In the genomic region with DNA sequence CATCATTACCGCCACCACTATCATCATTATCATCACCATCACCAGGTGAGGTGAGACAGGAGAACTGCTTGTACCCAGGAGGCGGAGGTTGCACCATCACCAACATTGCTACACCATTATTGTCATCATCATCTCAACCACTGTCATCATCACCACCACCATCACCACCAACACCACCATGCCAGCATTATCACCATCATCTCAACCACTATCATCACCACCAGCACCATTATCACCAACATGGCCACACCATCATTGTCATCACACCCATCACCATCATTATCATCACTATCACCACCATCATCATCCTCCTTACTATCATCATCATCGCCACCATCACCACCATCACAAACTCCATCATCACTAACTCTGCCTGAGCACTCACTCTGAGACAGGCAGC, we compare ENCODE assay signal across 3 cellular contexts.
TF ChIP-seq lines count a peak whose summit lies in the region.

No MANE protein-coding gene starts in this region.

TF ChIP-seq in HEK293, 187 proteins besides CTCF, POLR2A, EP300 and RAD21:
- TF ChIP-seq ZNF513 (tag by site-specific recombination; IDR thresholded peaks at IDR 0.05) (peak; percentile 73), ZNF324 (tag by site-specific recombination; IDR thresholded peaks at IDR 0.05) (no peak), ZNF391 (tag by site-specific recombination; IDR thresholded peaks at IDR 0.05; ENCODE audit: borderline replicate concordance, low read depth) (no peak)

TF ChIP-seq in K562, 482 proteins besides CTCF, POLR2A, EP300 and RAD21:
- TF ChIP-seq HDAC2 (IDR thresholded peaks at IDR 0.05) (no peak), ETV5 (CRISPR knock-in tag; IDR thresholded peaks at IDR 0.05; ENCODE audit: low read depth) (no peak), EHMT2 (IDR thresholded peaks at IDR 0.05) (0 out of 2 replicates have a peak, but pooled peaks have one; percentile 53), PCBP2 (IDR thresholded peaks at IDR 0.05; ENCODE audit: low read depth, low read length, poor library complexity, severe bottlenecking) (no peak)
- TF ChIP-seq, protein P1, sequence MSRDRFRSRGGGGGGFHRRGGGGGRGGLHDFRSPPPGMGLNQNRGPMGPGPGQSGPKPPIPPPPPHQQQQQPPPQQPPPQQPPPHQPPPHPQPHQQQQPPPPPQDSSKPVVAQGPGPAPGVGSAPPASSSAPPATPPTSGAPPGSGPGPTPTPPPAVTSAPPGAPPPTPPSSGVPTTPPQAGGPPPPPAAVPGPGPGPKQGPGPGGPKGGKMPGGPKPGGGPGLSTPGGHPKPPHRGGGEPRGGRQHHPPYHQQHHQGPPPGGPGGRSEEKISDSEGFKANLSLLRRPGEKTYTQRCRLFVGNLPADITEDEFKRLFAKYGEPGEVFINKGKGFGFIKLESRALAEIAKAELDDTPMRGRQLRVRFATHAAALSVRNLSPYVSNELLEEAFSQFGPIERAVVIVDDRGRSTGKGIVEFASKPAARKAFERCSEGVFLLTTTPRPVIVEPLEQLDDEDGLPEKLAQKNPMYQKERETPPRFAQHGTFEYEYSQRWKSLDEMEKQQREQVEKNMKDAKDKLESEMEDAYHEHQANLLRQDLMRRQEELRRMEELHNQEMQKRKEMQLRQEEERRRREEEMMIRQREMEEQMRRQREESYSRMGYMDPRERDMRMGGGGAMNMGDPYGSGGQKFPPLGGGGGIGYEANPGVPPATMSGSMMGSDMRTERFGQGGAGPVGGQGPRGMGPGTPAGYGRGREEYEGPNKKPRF (IDR thresholded peaks at IDR 0.05; ENCODE audit: low read depth, low read length) = no peak

TF ChIP-seq in WTC11, 78 proteins besides CTCF, POLR2A, EP300 and RAD21:
- TF ChIP-seq, protein P2, sequence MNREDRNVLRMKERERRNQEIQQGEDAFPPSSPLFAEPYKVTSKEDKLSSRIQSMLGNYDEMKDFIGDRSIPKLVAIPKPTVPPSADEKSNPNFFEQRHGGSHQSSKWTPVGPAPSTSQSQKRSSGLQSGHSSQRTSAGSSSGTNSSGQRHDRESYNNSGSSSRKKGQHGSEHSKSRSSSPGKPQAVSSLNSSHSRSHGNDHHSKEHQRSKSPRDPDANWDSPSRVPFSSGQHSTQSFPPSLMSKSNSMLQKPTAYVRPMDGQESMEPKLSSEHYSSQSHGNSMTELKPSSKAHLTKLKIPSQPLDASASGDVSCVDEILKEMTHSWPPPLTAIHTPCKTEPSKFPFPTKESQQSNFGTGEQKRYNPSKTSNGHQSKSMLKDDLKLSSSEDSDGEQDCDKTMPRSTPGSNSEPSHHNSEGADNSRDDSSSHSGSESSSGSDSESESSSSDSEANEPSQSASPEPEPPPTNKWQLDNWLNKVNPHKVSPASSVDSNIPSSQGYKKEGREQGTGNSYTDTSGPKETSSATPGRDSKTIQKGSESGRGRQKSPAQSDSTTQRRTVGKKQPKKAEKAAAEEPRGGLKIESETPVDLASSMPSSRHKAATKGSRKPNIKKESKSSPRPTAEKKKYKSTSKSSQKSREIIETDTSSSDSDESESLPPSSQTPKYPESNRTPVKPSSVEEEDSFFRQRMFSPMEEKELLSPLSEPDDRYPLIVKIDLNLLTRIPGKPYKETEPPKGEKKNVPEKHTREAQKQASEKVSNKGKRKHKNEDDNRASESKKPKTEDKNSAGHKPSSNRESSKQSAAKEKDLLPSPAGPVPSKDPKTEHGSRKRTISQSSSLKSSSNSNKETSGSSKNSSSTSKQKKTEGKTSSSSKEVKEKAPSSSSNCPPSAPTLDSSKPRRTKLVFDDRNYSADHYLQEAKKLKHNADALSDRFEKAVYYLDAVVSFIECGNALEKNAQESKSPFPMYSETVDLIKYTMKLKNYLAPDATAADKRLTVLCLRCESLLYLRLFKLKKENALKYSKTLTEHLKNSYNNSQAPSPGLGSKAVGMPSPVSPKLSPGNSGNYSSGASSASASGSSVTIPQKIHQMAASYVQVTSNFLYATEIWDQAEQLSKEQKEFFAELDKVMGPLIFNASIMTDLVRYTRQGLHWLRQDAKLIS (CRISPR knock-in tag; IDR thresholded peaks at IDR 0.05; ENCODE audit: borderline replicate concordance) = no peak
- TF ChIP-seq, protein P3, sequence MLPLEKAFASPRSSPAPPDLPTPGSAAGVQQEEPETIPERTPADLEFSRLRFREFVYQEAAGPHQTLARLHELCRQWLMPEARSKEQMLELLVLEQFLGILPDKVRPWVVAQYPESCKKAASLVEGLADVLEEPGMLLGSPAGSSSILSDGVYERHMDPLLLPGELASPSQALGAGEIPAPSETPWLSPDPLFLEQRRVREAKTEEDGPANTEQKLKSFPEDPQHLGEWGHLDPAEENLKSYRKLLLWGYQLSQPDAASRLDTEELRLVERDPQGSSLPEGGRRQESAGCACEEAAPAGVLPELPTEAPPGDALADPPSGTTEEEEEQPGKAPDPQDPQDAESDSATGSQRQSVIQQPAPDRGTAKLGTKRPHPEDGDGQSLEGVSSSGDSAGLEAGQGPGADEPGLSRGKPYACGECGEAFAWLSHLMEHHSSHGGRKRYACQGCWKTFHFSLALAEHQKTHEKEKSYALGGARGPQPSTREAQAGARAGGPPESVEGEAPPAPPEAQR (CRISPR knock-in tag; IDR thresholded peaks at IDR 0.05) = no peak
- TF ChIP-seq GABPB1 (CRISPR knock-in tag; IDR thresholded peaks at IDR 0.05) (no peak), NR3C1 (CRISPR knock-in tag; conservative IDR thresholded peaks at IDR 0.05; ENCODE audit: low read depth) (no peak), ZBTB43 (CRISPR knock-in tag; IDR thresholded peaks at IDR 0.05) (no peak), RORB (CRISPR knock-in tag; IDR thresholded peaks at IDR 0.05) (no peak), ZNF532 (CRISPR knock-in tag; IDR thresholded peaks at IDR 0.05; ENCODE audit: borderline replicate concordance) (no peak), JAZF1 (CRISPR knock-in tag; IDR thresholded peaks at IDR 0.05) (no peak), OVOL2 (CRISPR knock-in tag; IDR thresholded peaks at IDR 0.05; ENCODE audit: borderline replicate concordance) (no peak), MYBL2 (CRISPR knock-in tag; IDR thresholded peaks at IDR 0.05) (no peak), CREM (CRISPR knock-in tag; IDR thresholded peaks at IDR 0.05) (no peak), ZNF671 (CRISPR knock-in tag; IDR thresholded peaks at IDR 0.05) (no peak), PRDM15 (CRISPR knock-in tag; IDR thresholded peaks at IDR 0.05) (no peak)
- TF ChIP-seq, protein P4, sequence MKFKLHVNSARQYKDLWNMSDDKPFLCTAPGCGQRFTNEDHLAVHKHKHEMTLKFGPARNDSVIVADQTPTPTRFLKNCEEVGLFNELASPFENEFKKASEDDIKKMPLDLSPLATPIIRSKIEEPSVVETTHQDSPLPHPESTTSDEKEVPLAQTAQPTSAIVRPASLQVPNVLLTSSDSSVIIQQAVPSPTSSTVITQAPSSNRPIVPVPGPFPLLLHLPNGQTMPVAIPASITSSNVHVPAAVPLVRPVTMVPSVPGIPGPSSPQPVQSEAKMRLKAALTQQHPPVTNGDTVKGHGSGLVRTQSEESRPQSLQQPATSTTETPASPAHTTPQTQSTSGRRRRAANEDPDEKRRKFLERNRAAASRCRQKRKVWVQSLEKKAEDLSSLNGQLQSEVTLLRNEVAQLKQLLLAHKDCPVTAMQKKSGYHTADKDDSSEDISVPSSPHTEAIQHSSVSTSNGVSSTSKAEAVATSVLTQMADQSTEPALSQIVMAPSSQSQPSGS (CRISPR knock-in tag; IDR thresholded peaks at IDR 0.05; ENCODE audit: borderline replicate concordance, low read depth) = no peak
- TF ChIP-seq, protein P5, sequence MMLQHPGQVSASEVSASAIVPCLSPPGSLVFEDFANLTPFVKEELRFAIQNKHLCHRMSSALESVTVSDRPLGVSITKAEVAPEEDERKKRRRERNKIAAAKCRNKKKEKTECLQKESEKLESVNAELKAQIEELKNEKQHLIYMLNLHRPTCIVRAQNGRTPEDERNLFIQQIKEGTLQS (CRISPR knock-in tag; conservative IDR thresholded peaks at IDR 0.05) = no peak
